In genomic region chr7:19177269-19177668, GRCh38 we compare ENCODE assay signal across 1 cellular context.
TF ChIP-seq lines count a peak whose summit lies in the region.

No MANE protein-coding gene starts in this region.

TF ChIP-seq in GM23338, 12 proteins besides CTCF, POLR2A, EP300 and RAD21:
- TF ChIP-seq JUNB (IDR thresholded peaks at IDR 0.05; ENCODE audit: unreplicated experiment): no peak
- TF ChIP-seq NANOG (IDR thresholded peaks at IDR 0.05; ENCODE audit: borderline replicate concordance): no peak
- no peak for TF ChIP-seq EZH2 (IDR thresholded peaks at IDR 0.05; ENCODE audit: low read depth, unreplicated experiment)
